1 cellular context compared by ENCODE assay signal in genomic region chr11:72483412-72484186, GRCh38.
TF ChIP-seq lines count a peak whose summit lies in the region.

No MANE protein-coding gene starts in this region.

TF ChIP-seq in GM12878, 131 proteins besides CTCF, POLR2A, EP300 and RAD21 (continued from another document):
- TF ChIP-seq REST (IDR thresholded peaks at IDR 0.05; ENCODE audit: low read depth, low read length) = no peak
- TF ChIP-seq SUPT20H (IDR thresholded peaks at IDR 0.05; ENCODE audit: borderline replicate concordance, control insufficient read depth, low read depth, low read length) = no peak
- TF ChIP-seq RCOR1 (conservative IDR thresholded peaks at IDR 0.05; ENCODE audit: low read depth, low read length) = no peak
- TF ChIP-seq ATF7 (IDR thresholded peaks at IDR 0.05; ENCODE audit: low read depth) = no peak
